In genomic region chr7:72879737-72880215, GRCh38 we compare ENCODE assay signal across 8 cellular contexts. TPM values are rescaled to one million over a fixed set of nuclear protein-coding genes. Genes with fewer than 3 reads are reported as not detected.
DNase-seq lines count a peak whose midpoint lies in the region; ATAC-seq and TF ChIP-seq lines count a peak whose summit lies in the region.
"Not testable (repeated sequence)": the region's sequence is repeated elsewhere in the genome, so short reads cannot be mapped to it uniquely, and the experiment has no call there.

No MANE protein-coding gene starts in this region.

- not testable (repeated sequence) for H3K36me3 ChIP-seq in NT2/D1 (ENCODE audit: insufficient read depth, insufficient read length, low read length); iPS-15b (ENCODE audit: control insufficient read depth, insufficient read depth, low read length); thoracic aorta

- peak overlapping the region; percentile 95 for H3K27ac Mint-ChIP-seq in activated CD4-positive, alpha-beta memory T cell treated with anti-CD3 and anti-CD28 coated beads, Interleukin-2, amount 10 ng/mL, durations not matched to agents 7 days and 5 days
- H3K27ac Mint-ChIP-seq in chondrocyte (ENCODE audit: unreplicated experiment), result peak overlapping the region; percentile 97

- peak; percentile 76 for DNase-seq in EH (ENCODE audit: low read depth)
- not testable (repeated sequence) for DNase-seq in NT2/D1 (ENCODE audit: low read depth, low spot score); chondrocyte (ENCODE audit: low spot score); thoracic aorta (ENCODE audit: low spot score)
- peak; percentile 59 for DNase-seq in activated CD4-positive, alpha-beta memory T cell treated with anti-CD3 and anti-CD28 coated beads, Interleukin-2, amount 10 ng/mL, durations not matched to agents 7 days and 5 days
- DNase-seq in posterior cingulate gyrus, result peak; percentile 25 to 92 (median 42)

- not testable (repeated sequence) for H3K9me3 ChIP-seq in NT2/D1 (ENCODE audit: insufficient read depth, low read length); iPS-15b (ENCODE audit: control insufficient read depth, insufficient read depth, low read length); thoracic aorta

- TF ChIP-seq CTCF in chondrocyte (IDR thresholded peaks at IDR 0.05); thoracic aorta (IDR thresholded peaks at IDR 0.05): not testable (repeated sequence)

- H3K9me3 Mint-ChIP-seq in activated CD4-positive, alpha-beta memory T cell treated with anti-CD3 and anti-CD28 coated beads, Interleukin-2, amount 10 ng/mL, durations not matched to agents 7 days and 5 days; chondrocyte (ENCODE audit: low read depth): not testable (repeated sequence)

- intact Hi-C loops in posterior cingulate gyrus (cut with DNase I), result not testable (repeated sequence)

- peak overlapping the region; percentile 87 for H3K9ac ChIP-seq in NT2/D1 (ENCODE audit: insufficient read length, low read depth)
- H3K9ac ChIP-seq in iPS-15b (ENCODE audit: low read depth, low read length), result peak overlapping the region; percentile 65

- CTCF ChIA-PET in activated CD4-positive, alpha-beta memory T cell treated with anti-CD3 and anti-CD28 coated beads, Interleukin-2, amount 10 ng/mL, durations not matched to agents 7 days and 5 days (lab: Charles Lee), result interaction anchor here (0.8 kb wide), 1 partner anchor 9 kb away, joined by 3 read pairs; no protein-coding TSS in a partner anchor

- H3K4me1 ChIP-seq in NT2/D1 (ENCODE audit: insufficient read depth, insufficient read length); iPS-15b (ENCODE audit: control insufficient read depth, insufficient read depth, low read length): not testable (repeated sequence)
- peaks cover 3 to 19% of the 10 kb centered on the region in 2 donors for H3K4me1 ChIP-seq in thoracic aorta (ENCODE audit: control insufficient read depth in 1 of 2, low read depth in 2 of 2)

- peak overlapping the region; percentile 70 for H3K4me3 ChIP-seq in NT2/D1 (ENCODE audit: insufficient read length, low read depth)
- H3K4me3 ChIP-seq in iPS-15b (ENCODE audit: low read depth, low read length), result peak overlapping the region; percentile 79
- peak overlapping the region; percentile 80 for H3K4me3 ChIP-seq in thoracic aorta

- ATAC-seq in HG03039 (IDR thresholded peaks at IDR 0.05; ENCODE audit: unreplicated experiment), result peak; percentile 12
- ATAC-seq in thoracic aorta (ENCODE audit: insufficient number of reproducible peaks, low FRiP score, low read depth), result not testable (repeated sequence)

- peaks cover 17% of the 10 kb centered on the region for H3K4me1 Mint-ChIP-seq in activated CD4-positive, alpha-beta memory T cell treated with anti-CD3 and anti-CD28 coated beads, Interleukin-2, amount 10 ng/mL, durations not matched to agents 7 days and 5 days
- H3K4me1 Mint-ChIP-seq in chondrocyte (ENCODE audit: low read depth), result peaks cover 19% of the 10 kb centered on the region

- peak overlapping the region; percentile 80 to 85 for H3K27ac ChIP-seq in thoracic aorta

- not testable (repeated sequence) for H3K27me3 ChIP-seq in NT2/D1 (ENCODE audit: insufficient read depth, insufficient read length); iPS-15b (ENCODE audit: control insufficient read depth, insufficient read depth, low read length); thoracic aorta (replicated peaks; ENCODE audit: insufficient read depth)

- not testable (repeated sequence) for H3K27me3 Mint-ChIP-seq in activated CD4-positive, alpha-beta memory T cell treated with anti-CD3 and anti-CD28 coated beads, Interleukin-2, amount 10 ng/mL, durations not matched to agents 7 days and 5 days; chondrocyte (ENCODE audit: low read depth)

- H3K36me3 Mint-ChIP-seq in activated CD4-positive, alpha-beta memory T cell treated with anti-CD3 and anti-CD28 coated beads, Interleukin-2, amount 10 ng/mL, durations not matched to agents 7 days and 5 days (ENCODE audit: low read depth), result peaks cover 31% of the 10 kb centered on the region
- H3K36me3 Mint-ChIP-seq in chondrocyte (ENCODE audit: low read depth), result not testable (repeated sequence)

- POLR2A ChIA-PET in activated CD4-positive, alpha-beta memory T cell treated with anti-CD3 and anti-CD28 coated beads, Interleukin-2, amount 10 ng/mL, durations not matched to agents 7 days and 5 days (lab: Charles Lee), result not testable (repeated sequence)

- H3K4me3 Mint-ChIP-seq in activated CD4-positive, alpha-beta memory T cell treated with anti-CD3 and anti-CD28 coated beads, Interleukin-2, amount 10 ng/mL, durations not matched to agents 7 days and 5 days, result peak overlapping the region; percentile 99
- peak overlapping the region; percentile 97 for H3K4me3 Mint-ChIP-seq in chondrocyte (ENCODE audit: unreplicated experiment)

RNA-seq across cellular contexts. Expression of gene POM121, which starts 45.1 kb away (rescaled TPM):
- 10 to 100 TPM; 55.3 to 55.5 TPM for total RNA-seq in activated CD4-positive, alpha-beta memory T cell treated with anti-CD3 and anti-CD28 coated beads, Interleukin-2, amount 10 ng/mL, durations not matched to agents 7 days and 5 days
- total RNA-seq in chondrocyte, result 30.7 to 36.1 TPM (median 34.0 TPM) in 3 replicates
- total RNA-seq in thoracic aorta, result 10 to 100 TPM; 21.5 to 25.5 TPM

RNA-seq across cellular contexts. Expression of gene TYW1B, which starts 51.8 kb away (rescaled TPM):
- 1 to 10 TPM; 3.4 to 3.5 TPM for total RNA-seq in activated CD4-positive, alpha-beta memory T cell treated with anti-CD3 and anti-CD28 coated beads, Interleukin-2, amount 10 ng/mL, durations not matched to agents 7 days and 5 days
- 1.2 to 2.5 TPM (median 1.7 TPM) in 3 replicates for total RNA-seq in chondrocyte
- total RNA-seq in thoracic aorta, result 1 to 10 TPM; 1.1 to 6.8 TPM
